ENCODE assay signal across 21 cellular contexts in the genomic region with DNA sequence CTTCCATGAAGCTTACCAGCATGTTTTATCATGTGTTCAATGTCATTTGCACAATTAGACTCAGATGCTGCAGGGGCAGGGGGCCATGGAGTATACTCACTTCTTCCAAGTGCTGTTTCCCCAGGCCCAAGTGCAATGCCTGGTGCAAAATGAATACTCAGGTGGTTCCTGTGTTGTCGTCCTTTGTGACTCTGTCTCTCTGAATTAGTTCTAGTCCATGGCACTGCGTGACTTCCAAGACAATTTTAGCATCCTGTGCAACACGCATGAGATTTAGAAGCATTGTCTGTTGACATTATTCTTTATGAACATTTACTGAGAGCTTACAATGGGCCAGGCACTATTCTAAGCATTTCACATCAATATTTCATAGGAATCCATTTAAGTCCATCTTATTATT.
"Had no signal": no experiment of that assay in that cellular context is flagged by ENCODE, and none has a peak within 500 bp of the region (broad histone marks: within the 10 kb centered on the region; RNA-seq: fewer than 3 reads in every experiment).

No MANE protein-coding gene starts in this region.

- DNase-seq: stimulated activated CD4-positive, alpha-beta T cell treated with anti-CD3 and anti-CD28 coated beads, Interleukin-2, amount 100 ng/mL, for 48 hours; stimulated activated CD4-positive, alpha-beta T cell treated with anti-CD3 and anti-CD28 coated beads, Interleukin-4, amount 100 ng/mL, for 1 hour; stimulated activated CD4-positive, alpha-beta T cell treated with anti-CD3 and anti-CD28 coated beads, Interleukin-4, amount 100 ng/mL, for 24 hours; stimulated activated CD4-positive, alpha-beta T cell treated with anti-CD3 and anti-CD28 coated beads, Interleukin-4, amount 100 ng/mL, for 4 hours; stimulated activated CD8-positive, alpha-beta memory T cell treated with anti-CD3 and anti-CD28 coated beads, Interleukin-4, amount 100 ng/mL, for 48 hours; stimulated activated naive B cell treated with anti-CD40 and anti-IgM and Interleukin-4, amounts not matched to agents 10 μg/mL and 1 μg/mL and 100 μg/mL, for 72 hours; stimulated activated naive CD4-positive, alpha-beta T cell; stimulated activated naive CD4-positive, alpha-beta T cell treated with Interleukin-2 at 50 U/mL for 16 hours; stimulated activated naive CD8-positive, alpha-beta T cell treated with anti-CD3 and anti-CD28 coated beads, Interleukin-15, amount 100 ng/mL, for 72 hours; stimulated activated naive CD8-positive, alpha-beta T cell treated with anti-CD3 and anti-CD28 coated beads, Interleukin-15, Interleukin-2, amounts not matched to agents 100 U/mL and 50 U/mL, for 24 hours; stomach; testis; thyroid gland; tibial artery; transverse colon; trophoblast cell; upper lobe of left lung; upper lobe of right lung; uterus had no signal

- ATAC-seq: stimulated activated effector memory CD8-positive, alpha-beta T cell treated with anti-CD3 and anti-CD28 coated beads, Interleukin-12 subunit alpha, Interleukin-12 subunit beta, amount 100 ng/mL, for 72 hours; stimulated activated memory B cell treated with anti-CD40 and anti-IgM and Interleukin-4, amounts not matched to agents 10 μg/mL and 1 μg/mL and 100 μg/mL, for 72 hours; stimulated activated naive B cell treated with anti-CD40 and anti-IgM and Interleukin-4, amounts not matched to agents 10 μg/mL and 1 μg/mL and 100 μg/mL, for 72 hours; stimulated activated naive CD8-positive, alpha-beta T cell treated with anti-CD3 and anti-CD28 coated beads, Interleukin-15, amount 100 ng/mL, for 72 hours; stimulated activated naive CD8-positive, alpha-beta T cell treated with anti-CD3 and anti-CD28 coated beads, Interleukin-15, Interleukin-2, amounts not matched to agents 100 U/mL and 50 U/mL, for 24 hours; upper lobe of right lung had no signal
